Comparison of ENCODE assay signal across 9 cellular contexts in the genomic region with DNA sequence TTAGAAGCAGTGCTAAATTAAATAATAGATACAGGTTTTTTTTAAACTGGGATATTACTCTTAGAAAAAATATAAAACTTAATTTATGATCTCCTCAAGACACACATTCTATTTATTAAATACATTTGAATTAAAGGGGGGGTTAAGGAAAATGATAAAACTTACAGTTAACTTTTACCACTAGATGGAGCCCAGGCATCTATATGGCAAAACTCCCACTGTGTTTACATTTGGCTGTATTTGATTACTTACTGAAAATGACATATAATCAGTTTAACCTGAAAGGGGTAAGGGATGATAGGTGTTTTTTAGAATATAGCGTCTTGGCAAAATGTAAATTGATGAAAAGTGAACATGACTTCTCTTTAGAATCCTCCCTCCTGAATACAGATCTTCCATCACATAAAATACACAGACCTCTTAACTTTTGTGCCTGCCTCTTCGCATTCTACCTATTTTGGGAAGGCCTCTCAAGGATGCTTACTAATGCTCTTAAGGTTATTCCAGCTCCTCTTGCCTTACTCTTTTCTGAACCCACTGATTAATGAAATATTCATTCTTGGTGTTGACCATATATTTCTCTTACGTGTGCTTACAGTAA.
DNase-seq lines count a peak whose midpoint lies in the region; ATAC-seq and TF ChIP-seq lines count a peak whose summit lies in the region.
"Had no signal": no experiment of that assay in that cellular context is flagged by ENCODE, and none has a peak within 500 bp of the region (broad histone marks: within the 10 kb centered on the region; RNA-seq: fewer than 3 reads in every experiment).

No MANE protein-coding gene starts in this region.

- in situ Hi-C loops in brain microvascular endothelial cell (cut with HindIII; ENCODE audit: low pct_ligation_motif_present, low sequenced_read_pairs): no loop called here

- peak; percentile 59 for TF ChIP-seq CTCF in brain microvascular endothelial cell (IDR thresholded peaks at IDR 0.05; ENCODE audit: low read depth, low read length, missing control alignments)
- peak; percentile 54 to 73 (median 61) for TF ChIP-seq CTCF in nephron (IDR thresholded peaks at IDR 0.05; ENCODE audit: unreplicated experiment in 3 of 3)

- ATAC-seq in GM18909 (IDR thresholded peaks at IDR 0.05; ENCODE audit: poor library complexity, unreplicated experiment): no peak
- no peak for ATAC-seq in GM21528 (IDR thresholded peaks at IDR 0.05; ENCODE audit: low FRiP score, unreplicated experiment)

- no peaks in the 10 kb centered on the region for H3K9me3 Mint-ChIP-seq in nephron

- no peak overlapping the region for H3K27ac Mint-ChIP-seq in nephron

- H3K4me3 Mint-ChIP-seq in nephron: no peak overlapping the region

- DNase-seq in DMS79 treated with DMSO at 0.1 percent for 48 hours (lab: John Stamatoyannopoulos, UW) (peak; percentile 2), DMS79 (lab: John Stamatoyannopoulos, UW) (no peak), NCI-H146 treated with DMSO at 0.1 percent for 48 hours (lab: John Stamatoyannopoulos, UW; ENCODE audit: unreplicated experiment) (peak; percentile 75), brain microvascular endothelial cell (peak; percentile 9), GDM1 (lab: John Stamatoyannopoulos, UW) (no peak)

- H3K27me3 Mint-ChIP-seq in nephron (ENCODE audit: low read depth): peaks cover 6% of the 10 kb centered on the region

- no peaks in the 10 kb centered on the region for H3K27me3 ChIP-seq in brain microvascular endothelial cell (replicated peaks)
- H3K27me3 ChIP-seq: BLaER1 treated with 17β-estradiol and CSF1 and Interleukin-3, amounts not matched to agents 10 nM and 100 nM had no signal

- no peak overlapping the region for H3K27ac ChIP-seq in brain microvascular endothelial cell
- H3K27ac ChIP-seq: BLaER1 treated with 17β-estradiol and CSF1 and Interleukin-3, amounts not matched to agents 10 nM and 100 nM had no signal

- H3K4me1 Mint-ChIP-seq in nephron: peaks cover 26% of the 10 kb centered on the region

- no peaks in the 10 kb centered on the region for H3K36me3 Mint-ChIP-seq in nephron (ENCODE audit: low read depth)

- H3K36me3 ChIP-seq in brain microvascular endothelial cell (replicated peaks): no peaks in the 10 kb centered on the region
- H3K36me3 ChIP-seq: BLaER1 treated with 17β-estradiol and CSF1 and Interleukin-3, amounts not matched to agents 10 nM and 100 nM had no signal

- H3K4me3 ChIP-seq in brain microvascular endothelial cell (ENCODE audit: low read depth, low read length): no peak overlapping the region
- H3K4me3 ChIP-seq: BLaER1 treated with 17β-estradiol and CSF1 and Interleukin-3, amounts not matched to agents 10 nM and 100 nM had no signal

Comparison
In these comparisons a context has a peak if more than half of its experiments do, and no peak if none do; other contexts are left out.
1. DNase-seq: peak in DMS79 treated with DMSO at 0.1 percent for 48 hours (single experiment), NCI-H146 treated with DMSO at 0.1 percent for 48 hours (single experiment) and brain microvascular endothelial cell (single experiment); none in DMS79 (single experiment) and GDM1 (single experiment).